ENCODE assay signal across 10 cellular contexts in genomic region chr5:16574789-16575785, GRCh38.
DNase-seq lines count a peak whose midpoint lies in the region; ATAC-seq and TF ChIP-seq lines count a peak whose summit lies in the region.
"Had no signal": no experiment of that assay in that cellular context is flagged by ENCODE, and none has a peak within 500 bp of the region (broad histone marks: within the 10 kb centered on the region; RNA-seq: fewer than 3 reads in every experiment).

No MANE protein-coding gene starts in this region.

- no peaks in the 10 kb centered on the region for H3K9me3 ChIP-seq in RWPE2 (ENCODE audit: severe bottlenecking)

- H3K36me3 ChIP-seq in RWPE2 (ENCODE audit: low read depth) = no peaks in the 10 kb centered on the region

- H3K27ac ChIP-seq in RWPE2 (ENCODE audit: poor library complexity, severe bottlenecking) = peak overlapping the region; percentile 20

- intact Hi-C loops in posterior cingulate gyrus (cut with DNase I) = loop anchor here (5.0 kb wide), 1 partner anchor 42 kb away; the partner anchor contains the start of gene RETREG1

- no peak for TF ChIP-seq CTCF in RWPE2 (IDR thresholded peaks at IDR 0.05; ENCODE audit: poor library complexity, severe bottlenecking)

- H3K4me1 ChIP-seq in RWPE2 (ENCODE audit: insufficient read depth, poor library complexity, severe bottlenecking) = peaks cover 11% of the 10 kb centered on the region

- peak; percentile 98 for ATAC-seq in RWPE2 (ENCODE audit: low read depth)
- no peak for ATAC-seq in HG03571 (IDR thresholded peaks at IDR 0.05; ENCODE audit: unreplicated experiment)
- ATAC-seq in HG03135 (IDR thresholded peaks at IDR 0.05; ENCODE audit: unreplicated experiment) = no peak

- no peaks in the 10 kb centered on the region for H3K27me3 ChIP-seq in RWPE2 (ENCODE audit: insufficient read depth, poor library complexity, severe bottlenecking)

- H3K4me3 ChIP-seq in RWPE2 (ENCODE audit: severe bottlenecking) = no peak overlapping the region

- DNase-seq in EH (ENCODE audit: low read depth) (peak; percentile 79), RWPE2 (ENCODE audit: low spot score) (no peak), fibroblast of the conjunctiva (ENCODE audit: low read depth) (peak; percentile 56), posterior cingulate gyrus (peak in 7 of 10 donors; percentile 41 to 92 (median 75)), NCI-H2196 treated with DMSO at 0.1 percent for 48 hours (lab: John Stamatoyannopoulos, UW; ENCODE audit: unreplicated experiment) (no peak), NCI-H82 (lab: John Stamatoyannopoulos, UW) (no peak)
- DNase-seq: activated effector memory CD4-positive, alpha-beta T cell treated with Interleukin-2 at 50 U/mL for 16 hours; stimulated activated naive CD4-positive, alpha-beta T cell had no signal

Comparison
In these comparisons a context has a peak if more than half of its experiments do, and no peak if none do; other contexts are left out.
1. DNase-seq: peak in EH (single experiment), fibroblast of the conjunctiva (single experiment) and posterior cingulate gyrus (7 of 10); none in RWPE2 (single experiment), NCI-H2196 treated with DMSO at 0.1 percent for 48 hours (single experiment) and NCI-H82 (single experiment).